Comparison of ENCODE assay signal across 21 cellular contexts in the genomic region with DNA sequence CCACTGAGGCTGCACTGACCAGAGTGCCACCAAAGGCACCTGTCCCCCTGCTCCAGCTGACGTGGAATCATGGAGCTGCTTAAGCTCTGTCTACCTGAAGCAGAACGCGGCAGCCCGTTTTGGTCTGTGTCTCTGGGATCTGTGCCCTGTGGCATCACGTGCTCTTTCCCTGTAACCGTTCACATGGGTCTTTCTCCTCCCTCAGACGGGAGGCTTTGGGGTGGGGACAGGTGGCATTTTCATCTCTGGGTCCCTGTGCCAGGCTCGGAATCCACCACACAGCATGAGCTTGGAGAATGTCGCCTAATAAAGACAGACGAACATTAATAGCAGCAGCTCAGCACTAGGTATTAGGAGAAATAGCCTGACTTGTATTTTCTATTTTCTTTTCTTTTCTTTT. TPM values are rescaled to one million over a fixed set of nuclear protein-coding genes. Genes with fewer than 3 reads are reported as not detected.
DNase-seq lines count a peak whose midpoint lies in the region; ATAC-seq, FAIRE-seq and TF ChIP-seq lines count a peak whose summit lies in the region.
"Had no signal": no experiment of that assay in that cellular context is flagged by ENCODE, and none has a peak within 500 bp of the region (broad histone marks: within the 10 kb centered on the region; RNA-seq: fewer than 3 reads in every experiment).

No MANE protein-coding gene starts in this region.

- H3K4me3 ChIP-seq in mammary epithelial cell (replicated peaks in 1 of 3; ENCODE audit: insufficient read depth in 1 of 3, low read depth in 2 of 3, low read length in 3 of 3): no peak overlapping the region
- no peak overlapping the region for H3K4me3 ChIP-seq in RWPE2 (ENCODE audit: severe bottlenecking)
- H3K4me3 ChIP-seq in kidney (ENCODE audit: low read length in 2 of 2): no peak overlapping the region
- H3K4me3 ChIP-seq: hepatocyte had no signal

- no peak for TF ChIP-seq CTCF in MCF 10A (IDR thresholded peaks at IDR 0.05; ENCODE audit: unreplicated experiment)
- TF ChIP-seq CTCF in mammary epithelial cell (conservative IDR thresholded peaks at IDR 0.05 in 1 of 2, IDR thresholded peaks at IDR 0.05 in 1 of 2; ENCODE audit: extremely low read depth in 1 of 2, insufficient read depth in 1 of 2, low read depth in 1 of 2, low read length in 2 of 2): no peak
- no peak for TF ChIP-seq CTCF in RWPE2 (IDR thresholded peaks at IDR 0.05; ENCODE audit: poor library complexity, severe bottlenecking)
- TF ChIP-seq CTCF in kidney (IDR thresholded peaks at IDR 0.05; ENCODE audit: borderline replicate concordance, extremely low read depth, insufficient read depth): no peak
- no peak for TF ChIP-seq CTCF in type B pancreatic cell (conservative IDR thresholded peaks at IDR 0.05)
- TF ChIP-seq CTCF in GM10248 (IDR thresholded peaks at IDR 0.05; ENCODE audit: control extremely low read depth, extremely low read depth, low read depth, missing control alignments): no peak

- no peak overlapping the region for H2AFZ ChIP-seq in mammary epithelial cell (ENCODE audit: low read depth, low read length)
- H2AFZ ChIP-seq: hepatocyte had no signal

- H3K4me1 ChIP-seq in mammary epithelial cell (ENCODE audit: insufficient read depth, low read length) (peaks cover 8% of the 10 kb centered on the region), RWPE2 (ENCODE audit: insufficient read depth, poor library complexity, severe bottlenecking) (no peaks in the 10 kb centered on the region), kidney (ENCODE audit: control insufficient read depth in 1 of 2, insufficient read depth in 1 of 2, low read depth in 1 of 2, low read length in 2 of 2) (peaks cover 0 to 18% of the 10 kb centered on the region in 2 donors)

- BruUV-seq in MCF 10A (replicated peaks; lab: Mats Ljungman, UMichigan): no TSS peak
- BruUV-seq in mammary epithelial cell (replicated peaks; lab: Mats Ljungman, UMichigan): no TSS peak

- H3K27me3 ChIP-seq in mammary epithelial cell (ENCODE audit: insufficient read depth, low read length) (no peaks in the 10 kb centered on the region), RWPE2 (ENCODE audit: insufficient read depth, poor library complexity, severe bottlenecking) (no peaks in the 10 kb centered on the region)

- POLR2A ChIA-PET in MCF 10A (lab: Yijun Ruan, JAX) (interaction anchor here (0.6 to 0.8 kb wide), 3 partner anchors 10 to 180 kb away, joined by 3 to 4 read pairs (median 3); no protein-coding TSS in a partner anchor), GM10248 (lab: Yijun Ruan, JAX) (no interaction called here)

- H3K9me3 Mint-ChIP-seq in MCF 10A (ENCODE audit: unreplicated experiment) (no peaks in the 10 kb centered on the region), type B pancreatic cell (no peaks in the 10 kb centered on the region)
- H3K9me3 Mint-ChIP-seq: HFFc6; stimulated activated naive CD8-positive, alpha-beta T cell treated with anti-CD3 and anti-CD28 coated beads, Interleukin-15, Interleukin-2, amounts not matched to agents 100 ng/mL and 50 ng/mL, for 24 hours had no signal

- intact Hi-C loops in MCF 10A (cut with micrococcal nuclease) (no loop called here), mammary epithelial cell (cut with micrococcal nuclease) (no loop called here), kidney (cut with DNase I) (no loop called here)

- FAIRE-seq in kidney (lab: Jason Lieb, UNC): no peak
- no peak for FAIRE-seq in RCC 7860 (lab: Jason Lieb, UNC)
- FAIRE-seq: TTC549 had no signal

- dilution Hi-C loops in mammary epithelial cell (cut with HindIII; ENCODE audit: low sequenced_read_pairs): no loop called here

- no peaks in the 10 kb centered on the region for H3K36me3 ChIP-seq in mammary epithelial cell (ENCODE audit: insufficient read depth, low read length)
- H3K36me3 ChIP-seq in RWPE2 (ENCODE audit: low read depth): no peaks in the 10 kb centered on the region
- H3K36me3 ChIP-seq in kidney (ENCODE audit: control insufficient read depth in 1 of 2, insufficient read depth in 2 of 2, low read length in 2 of 2): no peaks in the 10 kb centered on the region

- CTCF ChIA-PET in MCF 10A (lab: Yijun Ruan, JAX) (interaction anchor here (0.6 to 1.0 kb wide), 7 partner anchors 34 to 482 kb away, joined by 3 read pairs; no protein-coding TSS in a partner anchor), mammary epithelial cell (lab: Charles Lee; ENCODE audit: low non-redundant PET) (no interaction called here), GM10248 (lab: Yijun Ruan, JAX) (interaction anchor here (1.5 to 2.8 kb wide), 4 partner anchors 11 to 46 kb away, joined by 6 to 12 read pairs (median 6); a partner anchor contains a TSS)

- no peak overlapping the region for H3K4me2 ChIP-seq in mammary epithelial cell (ENCODE audit: insufficient read depth, low read depth, low read length)

- H3K27ac ChIP-seq in mammary epithelial cell (ENCODE audit: insufficient read depth, low read depth, low read length) (no peak overlapping the region), RWPE2 (ENCODE audit: poor library complexity, severe bottlenecking) (no peak overlapping the region), kidney (ENCODE audit: low read depth in 2 of 2, low read length in 2 of 2) (no peak overlapping the region)
- H3K27ac ChIP-seq: hepatocyte had no signal

- H3K9me3 ChIP-seq in mammary epithelial cell (replicated peaks; ENCODE audit: insufficient read depth, low read length) (no peaks in the 10 kb centered on the region), RWPE2 (ENCODE audit: severe bottlenecking) (no peaks in the 10 kb centered on the region), kidney (ENCODE audit: control insufficient read depth in 1 of 2, low read length in 2 of 2) (no peaks in the 10 kb centered on the region)

- H3K27me3 Mint-ChIP-seq in MCF 10A (ENCODE audit: insufficient read depth, unreplicated experiment) (no peaks in the 10 kb centered on the region), type B pancreatic cell (peaks cover 14% of the 10 kb centered on the region)

- no peaks in the 10 kb centered on the region for H3K79me2 ChIP-seq in mammary epithelial cell (ENCODE audit: insufficient read depth, low read length)

- no peak for DNase-seq in MCF 10A (ENCODE audit: unreplicated experiment)
- no peak for DNase-seq in mammary epithelial cell
- DNase-seq in RWPE2 (ENCODE audit: low spot score): peak; percentile 44
- peak; percentile 46 for DNase-seq in kidney
- DNase-seq in type B pancreatic cell (ENCODE audit: extremely low spot score, unreplicated experiment): no peak
- no peak for DNase-seq in RCC 7860 (ENCODE audit: low spot score)
- no peak for DNase-seq in GM10248 (ENCODE audit: extremely low spot score)
- no peak for DNase-seq in stimulated activated CD4-positive, alpha-beta T cell treated with anti-CD3 and anti-CD28 coated beads, Interleukin-4, amount 100 ng/mL, for 4 hours
- DNase-seq: AML-193; central memory CD4-positive, alpha-beta T cell; GF-D8; HFFc6; NCI-H1105 treated with DMSO at 0.1 percent for 48 hours; NCI-H526; stimulated activated CD4-positive, alpha-beta T cell treated with anti-CD3 and anti-CD28 coated beads, Interleukin-2, amount 100 ng/mL, for 48 hours had no signal

- in situ Hi-C loops in mammary epithelial cell (cut with MboI; ENCODE audit: low sequenced_read_pairs in 2 of 2): no loop called here

- H3K4me3 Mint-ChIP-seq in MCF 10A (ENCODE audit: unreplicated experiment): peak overlapping the region; percentile 57
- peak overlapping the region; percentile 82 for H3K4me3 Mint-ChIP-seq in type B pancreatic cell
- H3K4me3 Mint-ChIP-seq: HFFc6 had no signal

- H3K9ac ChIP-seq in mammary epithelial cell (ENCODE audit: insufficient read depth, low read length): no peak overlapping the region
- H3K9ac ChIP-seq in kidney (ENCODE audit: low read length in 2 of 2): no peak overlapping the region

- H4K20me1 ChIP-seq in mammary epithelial cell (ENCODE audit: insufficient read depth, low read length): no peaks in the 10 kb centered on the region

- H3K36me3 Mint-ChIP-seq in MCF 10A (ENCODE audit: insufficient read depth, unreplicated experiment): peaks cover 17% of the 10 kb centered on the region
- no peaks in the 10 kb centered on the region for H3K36me3 Mint-ChIP-seq in type B pancreatic cell

- H3K4me1 Mint-ChIP-seq in MCF 10A (ENCODE audit: insufficient read depth, unreplicated experiment) (no peaks in the 10 kb centered on the region), type B pancreatic cell (ENCODE audit: unreplicated experiment) (peaks cover 6% of the 10 kb centered on the region)

- H3K27ac Mint-ChIP-seq in MCF 10A (ENCODE audit: low read depth, unreplicated experiment): no peak overlapping the region
- peak overlapping the region; percentile 47 for H3K27ac Mint-ChIP-seq in type B pancreatic cell
- H3K27ac Mint-ChIP-seq: HFFc6 had no signal

- WGBS in mammary epithelial cell (ENCODE audit: low coverage, missing lambda C conversion rate): 71% methylated on average over 10 of the region's 10 CpGs

- ATAC-seq in RWPE2 (ENCODE audit: low read depth): no peak

RNA-seq across cellular contexts. Expression of a gene that starts 1.6 kb away (rescaled TPM):
- total RNA-seq in MCF 10A (2022): 7.0 and 10.5 TPM in 2 replicates
- total RNA-seq in mammary epithelial cell: 10 to 100 TPM; 11.0 to 21.4 TPM
- polyA plus RNA-seq in mammary epithelial cell: 9.3 TPM
- polyA minus RNA-seq in mammary epithelial cell: 31.4 TPM
- total RNA-seq in kidney: 48.2 TPM
- 36.4 TPM for polyA plus RNA-seq in kidney (ENCODE audit: insufficient read depth, low read depth, low replicate concordance)
- total RNA-seq in type B pancreatic cell (ENCODE audit: low replicate concordance): 15.7 and 18.1 TPM in 2 replicates

RNA-seq across cellular contexts. Expression of a gene that starts 19.3 kb away (rescaled TPM):
- total RNA-seq in MCF 10A (2022) (14.7 and 16.5 TPM in 2 replicates), mammary epithelial cell (10 to 100 TPM; 11.2 to 15.9 TPM), kidney (14.7 TPM), type B pancreatic cell (ENCODE audit: low replicate concordance) (14.8 and 15.4 TPM in 2 replicates)
- polyA plus RNA-seq in mammary epithelial cell (4.5 TPM), kidney (ENCODE audit: insufficient read depth, low read depth, low replicate concordance) (4.8 TPM)
- polyA minus RNA-seq in mammary epithelial cell: 1.9 TPM

RNA-seq across cellular contexts. Expression of a gene that starts 26.9 kb away (rescaled TPM):
- total RNA-seq in MCF 10A (2022): not detected in 2 replicates
- total RNA-seq in mammary epithelial cell: not detected
- polyA plus RNA-seq in mammary epithelial cell: not detected
- not detected for polyA minus RNA-seq in mammary epithelial cell
- 0.13 TPM for total RNA-seq in kidney
- 0.17 TPM for polyA plus RNA-seq in kidney (ENCODE audit: insufficient read depth, low read depth, low replicate concordance)
- 13.6 and 15.3 TPM in 2 replicates for total RNA-seq in type B pancreatic cell (ENCODE audit: low replicate concordance)
- total RNA-seq: epithelial cell of proximal tubule, lung microvascular endothelial cell, pulmonary artery endothelial cell had no signal

Comparison
In these comparisons a context has a peak if more than half of its experiments do, and no peak if none do; other contexts are left out.
1. DNase-seq: peak in RWPE2 (single experiment) and kidney (single experiment); none in MCF 10A (single experiment), mammary epithelial cell (single experiment), type B pancreatic cell (single experiment), RCC 7860 (single experiment), GM10248 (single experiment) and stimulated activated CD4-positive, alpha-beta T cell treated with anti-CD3 and anti-CD28 coated beads, Interleukin-4, amount 100 ng/mL, for 4 hours (0 of 2).
2. RNA of a gene that starts 26.9 kb away (total RNA-seq): 13.6 to 15.3 TPM in type B pancreatic cell; 0.13 TPM in kidney (single experiment), not detected in MCF 10A and not detected in mammary epithelial cell; every median in the first group is over 10 times any median in the second.